Comparison of ENCODE assay signal across 1 cellular context in the genomic region with DNA sequence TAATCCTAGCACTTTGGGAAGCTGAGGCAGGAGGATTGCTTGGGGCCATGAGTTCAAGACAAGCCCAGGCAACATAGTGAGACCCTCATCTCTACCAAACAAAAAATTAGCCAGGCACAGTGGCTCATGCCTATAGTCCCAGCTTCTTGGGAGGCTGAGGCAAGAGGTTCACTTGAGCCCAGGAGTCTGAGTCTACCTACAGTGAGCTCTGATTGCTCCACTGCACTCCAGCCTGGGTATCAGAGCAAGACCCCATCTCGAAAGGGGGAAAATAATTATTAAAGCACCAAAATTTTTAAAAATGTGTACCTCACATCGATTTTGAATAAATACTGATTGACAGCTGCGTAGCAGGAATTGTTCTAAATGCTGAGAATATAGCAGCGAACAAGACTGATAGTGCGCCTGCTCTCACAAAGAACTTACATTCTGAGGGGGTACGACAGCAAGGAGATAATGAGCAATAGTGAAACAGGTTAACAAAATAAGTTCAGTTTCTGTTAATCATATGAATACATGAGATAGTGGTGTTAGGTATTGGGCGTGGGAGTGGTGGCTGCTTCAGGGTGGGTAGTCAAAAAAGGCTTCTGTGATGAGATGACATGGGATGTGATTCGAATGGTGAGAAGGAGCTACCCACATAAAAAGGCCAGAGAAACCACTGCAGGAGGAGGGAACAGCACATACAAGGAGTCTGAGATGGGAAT.
A peak's percentile ranks its signal among the peaks of the same experiment; 100 is the strongest.
TF ChIP-seq lines count a peak whose summit lies in the region.

No MANE protein-coding gene starts in this region.

TF ChIP-seq in GM12878, 131 proteins besides CTCF, POLR2A, EP300 and RAD21 (continued from another document and continues in another):
- TF ChIP-seq, protein P1, sequence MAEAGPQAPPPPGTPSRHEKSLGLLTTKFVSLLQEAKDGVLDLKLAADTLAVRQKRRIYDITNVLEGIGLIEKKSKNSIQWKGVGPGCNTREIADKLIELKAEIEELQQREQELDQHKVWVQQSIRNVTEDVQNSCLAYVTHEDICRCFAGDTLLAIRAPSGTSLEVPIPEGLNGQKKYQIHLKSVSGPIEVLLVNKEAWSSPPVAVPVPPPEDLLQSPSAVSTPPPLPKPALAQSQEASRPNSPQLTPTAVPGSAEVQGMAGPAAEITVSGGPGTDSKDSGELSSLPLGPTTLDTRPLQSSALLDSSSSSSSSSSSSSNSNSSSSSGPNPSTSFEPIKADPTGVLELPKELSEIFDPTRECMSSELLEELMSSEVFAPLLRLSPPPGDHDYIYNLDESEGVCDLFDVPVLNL (IDR thresholded peaks at IDR 0.05; ENCODE audit: low read depth, low read length), result no peak
- TF ChIP-seq, protein P2, sequence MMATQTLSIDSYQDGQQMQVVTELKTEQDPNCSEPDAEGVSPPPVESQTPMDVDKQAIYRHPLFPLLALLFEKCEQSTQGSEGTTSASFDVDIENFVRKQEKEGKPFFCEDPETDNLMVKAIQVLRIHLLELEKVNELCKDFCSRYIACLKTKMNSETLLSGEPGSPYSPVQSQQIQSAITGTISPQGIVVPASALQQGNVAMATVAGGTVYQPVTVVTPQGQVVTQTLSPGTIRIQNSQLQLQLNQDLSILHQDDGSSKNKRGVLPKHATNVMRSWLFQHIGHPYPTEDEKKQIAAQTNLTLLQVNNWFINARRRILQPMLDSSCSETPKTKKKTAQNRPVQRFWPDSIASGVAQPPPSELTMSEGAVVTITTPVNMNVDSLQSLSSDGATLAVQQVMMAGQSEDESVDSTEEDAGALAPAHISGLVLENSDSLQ (IDR thresholded peaks at IDR 0.05), result peak; percentile 78
- TF ChIP-seq ZZZ3 (IDR thresholded peaks at IDR 0.05; ENCODE audit: control insufficient read depth, insufficient read length, low read depth), result no peak
- no peak for TF ChIP-seq RB1 (IDR thresholded peaks at IDR 0.05; ENCODE audit: borderline replicate concordance)
- TF ChIP-seq GATAD2B (conservative IDR thresholded peaks at IDR 0.05; ENCODE audit: low read depth), result no peak
- TF ChIP-seq NFIC (IDR thresholded peaks at IDR 0.05; ENCODE audit: low read depth, low read length), result peak; percentile 85; the same call in 1 of the 2 replicates
- TF ChIP-seq ZNF384 (IDR thresholded peaks at IDR 0.05; ENCODE audit: borderline replicate concordance, low read depth, low read length), result no peak
- TF ChIP-seq NRF1 (conservative IDR thresholded peaks at IDR 0.05; ENCODE audit: low read depth, low read length), result no peak
- no peak for TF ChIP-seq KLF5 (IDR thresholded peaks at IDR 0.05; ENCODE audit: partially characterized antibody)
- TF ChIP-seq STAT3 (IDR thresholded peaks at IDR 0.05; ENCODE audit: low read depth, low read length), result no peak
- TF ChIP-seq, protein P3, sequence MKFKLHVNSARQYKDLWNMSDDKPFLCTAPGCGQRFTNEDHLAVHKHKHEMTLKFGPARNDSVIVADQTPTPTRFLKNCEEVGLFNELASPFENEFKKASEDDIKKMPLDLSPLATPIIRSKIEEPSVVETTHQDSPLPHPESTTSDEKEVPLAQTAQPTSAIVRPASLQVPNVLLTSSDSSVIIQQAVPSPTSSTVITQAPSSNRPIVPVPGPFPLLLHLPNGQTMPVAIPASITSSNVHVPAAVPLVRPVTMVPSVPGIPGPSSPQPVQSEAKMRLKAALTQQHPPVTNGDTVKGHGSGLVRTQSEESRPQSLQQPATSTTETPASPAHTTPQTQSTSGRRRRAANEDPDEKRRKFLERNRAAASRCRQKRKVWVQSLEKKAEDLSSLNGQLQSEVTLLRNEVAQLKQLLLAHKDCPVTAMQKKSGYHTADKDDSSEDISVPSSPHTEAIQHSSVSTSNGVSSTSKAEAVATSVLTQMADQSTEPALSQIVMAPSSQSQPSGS (IDR thresholded peaks at IDR 0.05; ENCODE audit: low read length), result peak; percentile 79
- TF ChIP-seq, protein P4, sequence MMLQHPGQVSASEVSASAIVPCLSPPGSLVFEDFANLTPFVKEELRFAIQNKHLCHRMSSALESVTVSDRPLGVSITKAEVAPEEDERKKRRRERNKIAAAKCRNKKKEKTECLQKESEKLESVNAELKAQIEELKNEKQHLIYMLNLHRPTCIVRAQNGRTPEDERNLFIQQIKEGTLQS (IDR thresholded peaks at IDR 0.05; ENCODE audit: borderline replicate concordance, extremely low read depth, low read depth, low read length), result no peak
- TF ChIP-seq, protein P5, sequence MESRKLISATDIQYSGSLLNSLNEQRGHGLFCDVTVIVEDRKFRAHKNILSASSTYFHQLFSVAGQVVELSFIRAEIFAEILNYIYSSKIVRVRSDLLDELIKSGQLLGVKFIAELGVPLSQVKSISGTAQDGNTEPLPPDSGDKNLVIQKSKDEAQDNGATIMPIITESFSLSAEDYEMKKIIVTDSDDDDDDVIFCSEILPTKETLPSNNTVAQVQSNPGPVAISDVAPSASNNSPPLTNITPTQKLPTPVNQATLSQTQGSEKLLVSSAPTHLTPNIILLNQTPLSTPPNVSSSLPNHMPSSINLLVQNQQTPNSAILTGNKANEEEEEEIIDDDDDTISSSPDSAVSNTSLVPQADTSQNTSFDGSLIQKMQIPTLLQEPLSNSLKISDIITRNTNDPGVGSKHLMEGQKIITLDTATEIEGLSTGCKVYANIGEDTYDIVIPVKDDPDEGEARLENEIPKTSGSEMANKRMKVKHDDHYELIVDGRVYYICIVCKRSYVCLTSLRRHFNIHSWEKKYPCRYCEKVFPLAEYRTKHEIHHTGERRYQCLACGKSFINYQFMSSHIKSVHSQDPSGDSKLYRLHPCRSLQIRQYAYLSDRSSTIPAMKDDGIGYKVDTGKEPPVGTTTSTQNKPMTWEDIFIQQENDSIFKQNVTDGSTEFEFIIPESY (IDR thresholded peaks at IDR 0.05), result peak; percentile 56; the same call in 1 of the 2 replicates
- TF ChIP-seq NR2C1 (IDR thresholded peaks at IDR 0.05), result no peak
- TF ChIP-seq BHLHE40 (IDR thresholded peaks at IDR 0.05; ENCODE audit: borderline replicate concordance in 1 of 2, low read depth in 2 of 2, low read length in 1 of 2), result 0 out of 4 replicates have a peak, but pooled peaks of 1 of the 2 experiments have one; percentile 9
- no peak for TF ChIP-seq CBX3 (IDR thresholded peaks at IDR 0.05; ENCODE audit: borderline replicate concordance, low read depth)
- TF ChIP-seq BCL11A (IDR thresholded peaks at IDR 0.05; ENCODE audit: low read depth, low read length), result peak; percentile 69; the same call in 1 of the 2 replicates
- TF ChIP-seq, protein P6, sequence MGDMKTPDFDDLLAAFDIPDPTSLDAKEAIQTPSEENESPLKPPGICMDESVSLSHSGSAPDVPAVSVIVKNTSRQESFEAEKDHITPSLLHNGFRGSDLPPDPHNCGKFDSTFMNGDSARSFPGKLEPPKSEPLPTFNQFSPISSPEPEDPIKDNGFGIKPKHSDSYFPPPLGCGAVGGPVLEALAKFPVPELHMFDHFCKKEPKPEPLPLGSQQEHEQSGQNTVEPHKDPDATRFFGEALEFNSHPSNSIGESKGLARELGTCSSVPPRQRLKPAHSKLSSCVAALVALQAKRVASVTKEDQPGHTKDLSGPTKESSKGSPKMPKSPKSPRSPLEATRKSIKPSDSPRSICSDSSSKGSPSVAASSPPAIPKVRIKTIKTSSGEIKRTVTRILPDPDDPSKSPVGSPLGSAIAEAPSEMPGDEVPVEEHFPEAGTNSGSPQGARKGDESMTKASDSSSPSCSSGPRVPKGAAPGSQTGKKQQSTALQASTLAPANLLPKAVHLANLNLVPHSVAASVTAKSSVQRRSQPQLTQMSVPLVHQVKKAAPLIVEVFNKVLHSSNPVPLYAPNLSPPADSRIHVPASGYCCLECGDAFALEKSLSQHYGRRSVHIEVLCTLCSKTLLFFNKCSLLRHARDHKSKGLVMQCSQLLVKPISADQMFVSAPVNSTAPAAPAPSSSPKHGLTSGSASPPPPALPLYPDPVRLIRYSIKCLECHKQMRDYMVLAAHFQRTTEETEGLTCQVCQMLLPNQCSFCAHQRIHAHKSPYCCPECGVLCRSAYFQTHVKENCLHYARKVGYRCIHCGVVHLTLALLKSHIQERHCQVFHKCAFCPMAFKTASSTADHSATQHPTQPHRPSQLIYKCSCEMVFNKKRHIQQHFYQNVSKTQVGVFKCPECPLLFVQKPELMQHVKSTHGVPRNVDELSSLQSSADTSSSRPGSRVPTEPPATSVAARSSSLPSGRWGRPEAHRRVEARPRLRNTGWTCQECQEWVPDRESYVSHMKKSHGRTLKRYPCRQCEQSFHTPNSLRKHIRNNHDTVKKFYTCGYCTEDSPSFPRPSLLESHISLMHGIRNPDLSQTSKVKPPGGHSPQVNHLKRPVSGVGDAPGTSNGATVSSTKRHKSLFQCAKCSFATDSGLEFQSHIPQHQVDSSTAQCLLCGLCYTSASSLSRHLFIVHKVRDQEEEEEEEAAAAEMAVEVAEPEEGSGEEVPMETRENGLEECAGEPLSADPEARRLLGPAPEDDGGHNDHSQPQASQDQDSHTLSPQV (IDR thresholded peaks at IDR 0.05), result no peak
- TF ChIP-seq HDAC6 (IDR thresholded peaks at IDR 0.05; ENCODE audit: unreplicated experiment), result no peak
- TF ChIP-seq POLR2AphosphoS2 (IDR thresholded peaks at IDR 0.05; ENCODE audit: low read depth, low read length), result no peak
- no peak for TF ChIP-seq NR2F1 (conservative IDR thresholded peaks at IDR 0.05)
- TF ChIP-seq, protein P7, sequence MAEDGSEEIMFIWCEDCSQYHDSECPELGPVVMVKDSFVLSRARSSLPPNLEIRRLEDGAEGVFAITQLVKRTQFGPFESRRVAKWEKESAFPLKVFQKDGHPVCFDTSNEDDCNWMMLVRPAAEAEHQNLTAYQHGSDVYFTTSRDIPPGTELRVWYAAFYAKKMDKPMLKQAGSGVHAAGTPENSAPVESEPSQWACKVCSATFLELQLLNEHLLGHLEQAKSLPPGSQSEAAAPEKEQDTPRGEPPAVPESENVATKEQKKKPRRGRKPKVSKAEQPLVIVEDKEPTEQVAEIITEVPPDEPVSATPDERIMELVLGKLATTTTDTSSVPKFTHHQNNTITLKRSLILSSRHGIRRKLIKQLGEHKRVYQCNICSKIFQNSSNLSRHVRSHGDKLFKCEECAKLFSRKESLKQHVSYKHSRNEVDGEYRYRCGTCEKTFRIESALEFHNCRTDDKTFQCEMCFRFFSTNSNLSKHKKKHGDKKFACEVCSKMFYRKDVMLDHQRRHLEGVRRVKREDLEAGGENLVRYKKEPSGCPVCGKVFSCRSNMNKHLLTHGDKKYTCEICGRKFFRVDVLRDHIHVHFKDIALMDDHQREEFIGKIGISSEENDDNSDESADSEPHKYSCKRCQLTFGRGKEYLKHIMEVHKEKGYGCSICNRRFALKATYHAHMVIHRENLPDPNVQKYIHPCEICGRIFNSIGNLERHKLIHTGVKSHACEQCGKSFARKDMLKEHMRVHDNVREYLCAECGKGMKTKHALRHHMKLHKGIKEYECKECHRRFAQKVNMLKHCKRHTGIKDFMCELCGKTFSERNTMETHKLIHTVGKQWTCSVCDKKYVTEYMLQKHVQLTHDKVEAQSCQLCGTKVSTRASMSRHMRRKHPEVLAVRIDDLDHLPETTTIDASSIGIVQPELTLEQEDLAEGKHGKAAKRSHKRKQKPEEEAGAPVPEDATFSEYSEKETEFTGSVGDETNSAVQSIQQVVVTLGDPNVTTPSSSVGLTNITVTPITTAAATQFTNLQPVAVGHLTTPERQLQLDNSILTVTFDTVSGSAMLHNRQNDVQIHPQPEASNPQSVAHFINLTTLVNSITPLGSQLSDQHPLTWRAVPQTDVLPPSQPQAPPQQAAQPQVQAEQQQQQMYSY (CRISPR knock-in tag; IDR thresholded peaks at IDR 0.05), result no peak
- TF ChIP-seq, protein P8, sequence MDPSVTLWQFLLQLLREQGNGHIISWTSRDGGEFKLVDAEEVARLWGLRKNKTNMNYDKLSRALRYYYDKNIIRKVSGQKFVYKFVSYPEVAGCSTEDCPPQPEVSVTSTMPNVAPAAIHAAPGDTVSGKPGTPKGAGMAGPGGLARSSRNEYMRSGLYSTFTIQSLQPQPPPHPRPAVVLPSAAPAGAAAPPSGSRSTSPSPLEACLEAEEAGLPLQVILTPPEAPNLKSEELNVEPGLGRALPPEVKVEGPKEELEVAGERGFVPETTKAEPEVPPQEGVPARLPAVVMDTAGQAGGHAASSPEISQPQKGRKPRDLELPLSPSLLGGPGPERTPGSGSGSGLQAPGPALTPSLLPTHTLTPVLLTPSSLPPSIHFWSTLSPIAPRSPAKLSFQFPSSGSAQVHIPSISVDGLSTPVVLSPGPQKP (IDR thresholded peaks at IDR 0.05; ENCODE audit: low read depth, low read length), result no peak
- TF ChIP-seq NFXL1 (IDR thresholded peaks at IDR 0.05; ENCODE audit: borderline replicate concordance), result no peak
- TF ChIP-seq, protein P9, sequence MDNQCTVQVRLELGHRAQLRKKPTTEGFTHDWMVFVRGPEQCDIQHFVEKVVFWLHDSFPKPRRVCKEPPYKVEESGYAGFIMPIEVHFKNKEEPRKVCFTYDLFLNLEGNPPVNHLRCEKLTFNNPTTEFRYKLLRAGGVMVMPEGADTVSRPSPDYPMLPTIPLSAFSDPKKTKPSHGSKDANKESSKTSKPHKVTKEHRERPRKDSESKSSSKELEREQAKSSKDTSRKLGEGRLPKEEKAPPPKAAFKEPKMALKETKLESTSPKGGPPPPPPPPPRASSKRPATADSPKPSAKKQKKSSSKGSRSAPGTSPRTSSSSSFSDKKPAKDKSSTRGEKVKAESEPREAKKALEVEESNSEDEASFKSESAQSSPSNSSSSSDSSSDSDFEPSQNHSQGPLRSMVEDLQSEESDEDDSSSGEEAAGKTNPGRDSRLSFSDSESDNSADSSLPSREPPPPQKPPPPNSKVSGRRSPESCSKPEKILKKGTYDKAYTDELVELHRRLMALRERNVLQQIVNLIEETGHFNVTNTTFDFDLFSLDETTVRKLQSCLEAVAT (IDR thresholded peaks at IDR 0.05), result peak; percentile 74
- no peak for TF ChIP-seq TCF3 (IDR thresholded peaks at IDR 0.05; ENCODE audit: borderline replicate concordance, insufficient read depth, low read depth, low read length)
- TF ChIP-seq ESRRA (IDR thresholded peaks at IDR 0.05; ENCODE audit: low read length), result no peak
- TF ChIP-seq JUNB (IDR thresholded peaks at IDR 0.05), result peak; percentile 90
